13 cellular contexts compared by ENCODE assay signal in genomic region chr3:143826296-143826695, GRCh38. TPM values are rescaled to one million over a fixed set of nuclear protein-coding genes. Genes with fewer than 3 reads are reported as not detected.
DNase-seq lines count a peak whose midpoint lies in the region; TF ChIP-seq lines count a peak whose summit lies in the region.
"Had no signal": no experiment of that assay in that cellular context is flagged by ENCODE, and none has a peak within 500 bp of the region (broad histone marks: within the 10 kb centered on the region; RNA-seq: fewer than 3 reads in every experiment).

No MANE protein-coding gene starts in this region.

- peaks cover 57% of the 10 kb centered on the region for H3K4me1 Mint-ChIP-seq in activated CD4-positive, alpha-beta memory T cell treated with anti-CD3 and anti-CD28 coated beads for 36 hours (ENCODE audit: low read depth)

- H3K4me3 Mint-ChIP-seq in activated CD4-positive, alpha-beta memory T cell treated with anti-CD3 and anti-CD28 coated beads for 36 hours, result no peak overlapping the region

- no peaks in the 10 kb centered on the region for H3K9me3 Mint-ChIP-seq in activated CD4-positive, alpha-beta memory T cell treated with anti-CD3 and anti-CD28 coated beads for 36 hours

- H3K27me3 Mint-ChIP-seq in activated CD4-positive, alpha-beta memory T cell treated with anti-CD3 and anti-CD28 coated beads for 36 hours, result no peaks in the 10 kb centered on the region

- POLR2A ChIA-PET in activated CD4-positive, alpha-beta memory T cell treated with anti-CD3 and anti-CD28 coated beads for 36 hours (lab: Charles Lee), result no interaction called here

- no peaks in the 10 kb centered on the region for H3K27me3 ChIP-seq in layer of hippocampus (ENCODE audit: control insufficient read depth, insufficient read depth, low read length)
- H3K27me3 ChIP-seq: dorsolateral prefrontal cortex had no signal

- CTCF ChIA-PET in activated CD4-positive, alpha-beta memory T cell treated with anti-CD3 and anti-CD28 coated beads for 36 hours (lab: Charles Lee), result interaction anchor here (1.2 kb wide), 1 partner anchor 145 kb away, joined by 4 read pairs; the partner anchor contains the start of gene DIPK2A

- peaks cover 3% of the 10 kb centered on the region for H3K36me3 Mint-ChIP-seq in activated CD4-positive, alpha-beta memory T cell treated with anti-CD3 and anti-CD28 coated beads for 36 hours

- DNase-seq in AML-193 (lab: John Stamatoyannopoulos, UW), result peak; percentile 89 to 91
- peak; percentile 7 for DNase-seq in EL
- DNase-seq in activated CD4-positive, alpha-beta memory T cell treated with anti-CD3 and anti-CD28 coated beads for 36 hours, result no peak
- no peak for DNase-seq in SW 1271 (lab: John Stamatoyannopoulos, UW)
- DNase-seq in NCI-H748 (lab: John Stamatoyannopoulos, UW; ENCODE audit: unreplicated experiment), result no peak
- no peak for DNase-seq in GM10266 (ENCODE audit: extremely low spot score)
- DNase-seq in DMS114 treated with DMSO at 0.1 percent for 48 hours (lab: John Stamatoyannopoulos, UW; ENCODE audit: unreplicated experiment), result no peak
- DNase-seq: activated naive CD4-positive, alpha-beta T cell treated with anti-CD3 and anti-CD28 coated beads, Interleukin-2, amount 50 U/mL, for 16 hours; COR-L47; dorsolateral prefrontal cortex; H7; NCI-H2029 treated with DMSO at 0.1 percent for 48 hours had no signal

- TF ChIP-seq CTCF in GM10266 (IDR thresholded peaks at IDR 0.05; ENCODE audit: control insufficient read depth, insufficient read depth, low read depth, missing control alignments), result no peak

- intact Hi-C loops in activated CD4-positive, alpha-beta memory T cell treated with anti-CD3 and anti-CD28 coated beads for 36 hours (cut with micrococcal nuclease), result no loop called here

- peak overlapping the region; percentile 76 for H3K27ac Mint-ChIP-seq in activated CD4-positive, alpha-beta memory T cell treated with anti-CD3 and anti-CD28 coated beads for 36 hours

- H3K27ac ChIP-seq in layer of hippocampus (ENCODE audit: low read depth, low read length), result peak overlapping the region; percentile 10

RNA-seq across cellular contexts. Expression of gene SLC9A9, which starts 22.0 kb away (rescaled TPM):
- total RNA-seq in activated CD4-positive, alpha-beta memory T cell treated with anti-CD3 and anti-CD28 coated beads for 36 hours, result 1 to 10 TPM; 1.3 to 1.6 TPM

Comparison
In these comparisons a context has a peak if more than half of its experiments do, and no peak if none do; other contexts are left out.
1. DNase-seq: peak in AML-193 (2 of 2) and EL (single experiment); none in activated CD4-positive, alpha-beta memory T cell treated with anti-CD3 and anti-CD28 coated beads for 36 hours (single experiment), SW 1271 (0 of 2), NCI-H748 (single experiment), GM10266 (single experiment) and DMS114 treated with DMSO at 0.1 percent for 48 hours (single experiment).